ENCODE assay signal across 21 cellular contexts in genomic region chr11:6557761-6558674, GRCh38.
"Had no signal": no experiment of that assay in that cellular context is flagged by ENCODE, and none has a peak within 500 bp of the region (broad histone marks: within the 10 kb centered on the region; RNA-seq: fewer than 3 reads in every experiment).

No MANE protein-coding gene starts in this region.

- H3K4me3 ChIP-seq: prostate gland, right lobe of liver, testis, upper lobe of left lung had no signal

- ATAC-seq: activated naive CD8-positive, alpha-beta T cell treated with anti-CD3 and anti-CD28 coated beads, Interleukin-2, amount 50 U/mL, for 24 hours; esophagus mucosa had no signal

- H3K27me3 ChIP-seq: brain microvascular endothelial cell, right lobe of liver, testis, upper lobe of left lung had no signal

- H3K36me3 ChIP-seq: brain microvascular endothelial cell, prostate gland, right lobe of liver, upper lobe of left lung had no signal

- DNase-seq: activated B cell treated with CpG ODN at 0.5 μM for 24 hours; activated CD4-positive, alpha-beta memory T cell treated with anti-CD3 and anti-CD28 coated beads for 36 hours; activated CD4-positive, alpha-beta T cell treated with anti-CD3 and anti-CD28 coated beads for 4 hours; activated naive CD4-positive, alpha-beta T cell treated with anti-CD3 and anti-CD28 coated beads for 36 hours; activated naive CD8-positive, alpha-beta T cell treated with anti-CD3 and anti-CD28 coated beads, Interleukin-2, amount 50 U/mL, for 24 hours; activated T-cell treated with anti-CD3 and anti-CD28 coated beads, Interleukin-2, amount 50 U/mL, for 24 hours; brain microvascular endothelial cell; cerebellar nuclear complex; effector CD4-positive, alpha-beta T cell; hippocampal formation; mammary epithelial cell; right lobe of liver; small intestine; stimulated activated CD4-positive, alpha-beta T cell treated with anti-CD3 and anti-CD28 coated beads, Interleukin-4, amount 100 ng/mL, for 1 hour; T-helper 1 cell; T-helper 9 cell; testis; upper lobe of left lung had no signal

- H3K9me3 ChIP-seq: prostate gland, right lobe of liver, testis, upper lobe of left lung had no signal

- H3K4me1 ChIP-seq: prostate gland, testis, upper lobe of left lung had no signal

- H3K27ac ChIP-seq: brain microvascular endothelial cell, prostate gland, right lobe of liver, testis, upper lobe of left lung had no signal

- FAIRE-seq: islet of Langerhans, small intestine had no signal
